1 cellular context compared by ENCODE assay signal in genomic region chr2:241582328-241582727, GRCh38.
TF ChIP-seq lines count a peak whose summit lies in the region.

No MANE protein-coding gene starts in this region.

TF ChIP-seq in HepG2, 621 proteins besides CTCF, POLR2A, EP300 and RAD21:
- TF ChIP-seq ZNF484 (CRISPR knock-in tag; IDR thresholded peaks at IDR 0.05; ENCODE audit: borderline replicate concordance, low read depth) (peak; percentile 92; the same call in 1 of the 2 replicates), ZIK1 (CRISPR knock-in tag; IDR thresholded peaks at IDR 0.05; ENCODE audit: borderline replicate concordance, low read depth) (no peak)
